In genomic region chr6:110971458-110971857, GRCh38 we compare ENCODE assay signal across 30 cellular contexts. TPM values are rescaled to one million over a fixed set of nuclear protein-coding genes. Genes with fewer than 3 reads are reported as not detected.
DNase-seq lines count a peak whose midpoint lies in the region; ATAC-seq and TF ChIP-seq lines count a peak whose summit lies in the region.
"Had no signal": no experiment of that assay in that cellular context is flagged by ENCODE, and none has a peak within 500 bp of the region (broad histone marks: within the 10 kb centered on the region; RNA-seq: fewer than 3 reads in every experiment).

No MANE protein-coding gene starts in this region.

- no TSS peak for BruUV-seq in A673 (replicated peaks; lab: Mats Ljungman, UMichigan)

- no peaks in the 10 kb centered on the region for H3K4me1 ChIP-seq in right atrium auricular region
- no peaks in the 10 kb centered on the region for H3K4me1 ChIP-seq in foreskin keratinocyte
- H3K4me1 ChIP-seq in A673 (ENCODE audit: insufficient read depth, low read length, poor library complexity, severe bottlenecking): no peaks in the 10 kb centered on the region
- H3K4me1 ChIP-seq: left lung had no signal

- CTCF ChIA-PET in A673 (lab: Charles Lee): no interaction called here

- no peak for TF ChIP-seq CTCF in right atrium auricular region (IDR thresholded peaks at IDR 0.05)
- no peak for TF ChIP-seq CTCF in choroid plexus epithelial cell (conservative IDR thresholded peaks at IDR 0.05; ENCODE audit: low read depth, low read length)
- TF ChIP-seq CTCF in foreskin keratinocyte (conservative IDR thresholded peaks at IDR 0.05): no peak
- TF ChIP-seq CTCF in A673 (conservative IDR thresholded peaks at IDR 0.05; ENCODE audit: low read depth, low read length): no peak

- H3K27ac ChIP-seq in right atrium auricular region (no peak overlapping the region), foreskin keratinocyte (no peak overlapping the region), A673 (ENCODE audit: low read depth, low read length, poor library complexity, severe bottlenecking) (no peak overlapping the region)
- H3K27ac ChIP-seq: 22Rv1, left lung, neutrophil, VCaP had no signal

- H3K27me3 ChIP-seq in right atrium auricular region: no peaks in the 10 kb centered on the region
- H3K27me3 ChIP-seq in foreskin keratinocyte: no peaks in the 10 kb centered on the region
- H3K27me3 ChIP-seq in A673 (replicated peaks; ENCODE audit: insufficient read depth, low read depth, low read length, poor library complexity): no peaks in the 10 kb centered on the region
- H3K27me3 ChIP-seq: left lung, neutrophil had no signal

- intact Hi-C loops in Right ventricle myocardium inferior (cut with DNase I): no loop called here
- intact Hi-C loops in A673 (cut with micrococcal nuclease; ENCODE audit: unreplicated experiment): no loop called here

- H3K4me3 ChIP-seq in right atrium auricular region (no peak overlapping the region), choroid plexus epithelial cell (ENCODE audit: low read depth, low read length) (no peak overlapping the region), A673 (ENCODE audit: low read depth, low read length, poor library complexity, severe bottlenecking) (no peak overlapping the region)
- H3K4me3 ChIP-seq: left lung, skin epidermis had no signal

- H3K9me3 ChIP-seq in right atrium auricular region (no peaks in the 10 kb centered on the region), A673 (ENCODE audit: low read depth, low read length, poor library complexity, severe bottlenecking) (no peaks in the 10 kb centered on the region)
- H3K9me3 ChIP-seq: left lung, neutrophil had no signal

- ATAC-seq in Right ventricle myocardium inferior: peak; percentile 13
- peak; percentile 42 for ATAC-seq in foreskin keratinocyte
- ATAC-seq in HG02970 (IDR thresholded peaks at IDR 0.05; ENCODE audit: low FRiP score, unreplicated experiment): no peak
- ATAC-seq: activated CD4-positive, alpha-beta T cell treated with anti-CD3 and anti-CD28 coated beads for 36 hours; activated CD8-positive, alpha-beta T cell treated with anti-CD3 and anti-CD28 coated beads, Interleukin-2, amount 10 ng/mL, durations not matched to agents 7 days and 5 days; left lung; Panc1; stimulated activated memory B cell treated with anti-CD40 and anti-IgM and Interleukin-4, amounts not matched to agents 10 μg/mL and 1 μg/mL and 100 μg/mL, for 72 hours had no signal

- H3K36me3 ChIP-seq in right atrium auricular region (peaks cover 16% of the 10 kb centered on the region), A673 (ENCODE audit: insufficient read depth, low read length, poor library complexity, severe bottlenecking) (peaks cover 15% of the 10 kb centered on the region)

- DNase-seq in Right ventricle myocardium inferior (ENCODE audit: missing footprints): no peak
- no peak for DNase-seq in right atrium auricular region (ENCODE audit: low spot score)
- peak; percentile 15 for DNase-seq in choroid plexus epithelial cell (ENCODE audit: low read depth)
- peak; percentile 54 to 75 for DNase-seq in foreskin keratinocyte
- peak; percentile 26 for DNase-seq in renal cortical epithelial cell (ENCODE audit: low read depth)
- DNase-seq in A673 (ENCODE audit: low spot score): no peak
- DNase-seq in NCI-H1694 (lab: John Stamatoyannopoulos, UW): no peak
- DNase-seq: activated CD4-positive, alpha-beta T cell treated with anti-CD3 and anti-CD28 coated beads for 36 hours; activated CD8-positive, alpha-beta T cell treated with anti-CD3 and anti-CD28 coated beads, Interleukin-2, amount 10 ng/mL, durations not matched to agents 7 days and 5 days; activated naive CD4-positive, alpha-beta T cell treated with anti-CD3 and anti-CD28 coated beads, Interleukin-2, amount 50 U/mL, for 16 hours; amygdala; C1 segment of cervical spinal cord; caudate nucleus; COR-L47; DMS53; endodermal cell; left lung; naive B cell; NCI-H146; NCI-H2107; NCI-H748 treated with DMSO at 0.1 percent for 48 hours; SW 1271; T-helper 9 cell had no signal

- POLR2A ChIA-PET in A673 (lab: Charles Lee; ENCODE audit: low non-redundant PET): no interaction called here

RNA-seq across cellular contexts. Expression of gene RPF2, which starts 10.4 kb away (rescaled TPM):
- total RNA-seq in Right ventricle myocardium inferior: 25.7 TPM
- total RNA-seq in right atrium auricular region: 10 to 100 TPM; 22.5 to 27.7 TPM
- total RNA-seq in foreskin keratinocyte: 44.1 and 44.3 TPM in 2 replicates
- 32.2 and 44.4 TPM in 2 replicates for polyA plus RNA-seq in foreskin keratinocyte
- 27.6 and 29.7 TPM in 2 replicates for total RNA-seq in renal cortical epithelial cell
- total RNA-seq in A673 (2021): 69.4 and 81.5 TPM in 2 replicates

RNA-seq across cellular contexts. Expression of gene GTF3C6, which starts 13.0 kb away (rescaled TPM):
- total RNA-seq in Right ventricle myocardium inferior (129 TPM), right atrium auricular region (10 to 100 TPM; 51.0 to 78.1 TPM), foreskin keratinocyte (69.7 and 73.0 TPM in 2 replicates), renal cortical epithelial cell (55.4 and 68.1 TPM in 2 replicates), A673 (2021) (158 and 199 TPM in 2 replicates)
- polyA plus RNA-seq in foreskin keratinocyte: 88.6 and 88.8 TPM in 2 replicates

Comparison
In these comparisons a context has a peak if more than half of its experiments do, and no peak if none do; other contexts are left out.
1. DNase-seq: peak in choroid plexus epithelial cell (single experiment), foreskin keratinocyte (2 of 2) and renal cortical epithelial cell (single experiment); none in Right ventricle myocardium inferior (single experiment), right atrium auricular region (single experiment), A673 (single experiment) and NCI-H1694 (single experiment).